ENCODE assay signal across 1 cellular context in genomic region chr11:27904358-27905055, GRCh38.
TF ChIP-seq lines count a peak whose summit lies in the region.

No MANE protein-coding gene starts in this region.

TF ChIP-seq in GM23338, 12 proteins besides CTCF, POLR2A, EP300 and RAD21 (continued from another document):
- TF ChIP-seq ZNF462 (CRISPR knock-in tag; IDR thresholded peaks at IDR 0.05) (no peak), STAT1 (IDR thresholded peaks at IDR 0.05; ENCODE audit: unreplicated experiment) (no peak), EZH2phosphoT487 (IDR thresholded peaks at IDR 0.05; ENCODE audit: unreplicated experiment) (no peak), CREB1 (CRISPR knock-in tag; IDR thresholded peaks at IDR 0.05; ENCODE audit: low read depth) (no peak)
